In genomic region chr10:101429423-101429822, GRCh38 we compare ENCODE assay signal across 23 cellular contexts.
"Had no signal": no experiment of that assay in that cellular context is flagged by ENCODE, and none has a peak within 500 bp of the region (broad histone marks: within the 10 kb centered on the region; RNA-seq: fewer than 3 reads in every experiment).

No MANE protein-coding gene starts in this region.

- H3K9me3 ChIP-seq: colonic mucosa, esophagus muscularis mucosa, esophagus squamous epithelium, gastrocnemius medialis, gastroesophageal sphincter, heart left ventricle, heart right ventricle had no signal

- H3K36me3 ChIP-seq: colonic mucosa, gastrocnemius medialis had no signal

- H3K4me3 ChIP-seq: colonic mucosa, coronary artery, dorsolateral prefrontal cortex, esophagus muscularis mucosa, esophagus squamous epithelium, gastrocnemius medialis, gastroesophageal sphincter, heart left ventricle, heart right ventricle had no signal

- DNase-seq: colonic mucosa; cortex of kidney; dermis blood vessel endothelial cell; dorsolateral prefrontal cortex; effector CD4-positive, alpha-beta T cell; effector CD8-positive, alpha-beta T cell; effector memory CD4-positive, alpha-beta T cell; effector memory CD8-positive, alpha-beta T cell; endodermal cell; erythroblast; esophagus squamous epithelium; foreskin fibroblast; foreskin keratinocyte; foreskin melanocyte; gastrocnemius medialis; glutamatergic neuron; head of caudate nucleus; heart left ventricle; heart right ventricle had no signal

- H3K4me1 ChIP-seq: colonic mucosa, esophagus muscularis mucosa, foreskin keratinocyte, gastroesophageal sphincter had no signal

- H3K27ac ChIP-seq: colonic mucosa, coronary artery, dorsolateral prefrontal cortex, epithelial cell of prostate, esophagus muscularis mucosa, esophagus squamous epithelium, foreskin keratinocyte, gastrocnemius medialis, gastroesophageal sphincter, heart left ventricle, heart right ventricle had no signal
